In genomic region chr12:83199069-83199468, GRCh38 we compare ENCODE assay signal across 18 cellular contexts.
DNase-seq lines count a peak whose midpoint lies in the region; FAIRE-seq and TF ChIP-seq lines count a peak whose summit lies in the region.
"Had no signal": no experiment of that assay in that cellular context is flagged by ENCODE, and none has a peak within 500 bp of the region (broad histone marks: within the 10 kb centered on the region; RNA-seq: fewer than 3 reads in every experiment).

No MANE protein-coding gene starts in this region.

- DNase-seq in NCI-H446 treated with DMSO at 0.1 percent for 48 hours (lab: John Stamatoyannopoulos, UW) (peak; percentile 23), NCI-H446 (lab: John Stamatoyannopoulos, UW) (no peak), mesothelial cell of epicardium (ENCODE audit: low spot score in 2 of 2, unreplicated experiment in 2 of 2) (no peak), GM12892 (ENCODE audit: insufficient read length) (no peak), cerebellar cortex (ENCODE audit: low spot score) (no peak), NCI-H128 (lab: John Stamatoyannopoulos, UW; ENCODE audit: unreplicated experiment) (no peak)
- DNase-seq in activated naive CD8-positive, alpha-beta T cell treated with anti-CD3 and anti-CD28 coated beads for 36 hours, result no peak
- DNase-seq: 8988T; Calu3; CD4-positive, alpha-beta memory T cell; DMS53; NCI-H1105 treated with DMSO at 0.1 percent for 48 hours; NCI-H187; NCI-H748 treated with DMSO at 0.1 percent for 48 hours; PC-9 had no signal

- no peaks in the 10 kb centered on the region for H3K27me3 ChIP-seq in ectodermal cell (ENCODE audit: control insufficient read depth, insufficient read depth, low read length, poor library complexity, severe bottlenecking)
- H3K27me3 ChIP-seq: SJSA1 had no signal

- peaks cover 12% of the 10 kb centered on the region for H3K4me1 ChIP-seq in ectodermal cell (ENCODE audit: control insufficient read depth, insufficient read depth, low read length)
- H3K4me1 ChIP-seq: SJSA1 had no signal

- no peak for TF ChIP-seq CTCF in mesothelial cell of epicardium (IDR thresholded peaks at IDR 0.05; ENCODE audit: unreplicated experiment)

- H3K36me3 Mint-ChIP-seq in mesothelial cell of epicardium, result no peaks in the 10 kb centered on the region
- H3K36me3 Mint-ChIP-seq in activated naive CD8-positive, alpha-beta T cell treated with anti-CD3 and anti-CD28 coated beads for 36 hours, result no peaks in the 10 kb centered on the region
- H3K36me3 Mint-ChIP-seq: CD4-positive, alpha-beta memory T cell; IgD-negative memory B cell had no signal

- H3K9me3 Mint-ChIP-seq in mesothelial cell of epicardium, result peaks cover 11% of the 10 kb centered on the region
- no peaks in the 10 kb centered on the region for H3K9me3 Mint-ChIP-seq in activated naive CD8-positive, alpha-beta T cell treated with anti-CD3 and anti-CD28 coated beads for 36 hours

- no peak for FAIRE-seq in GM12892 (lab: Jason Lieb, UNC)

- H3K27me3 Mint-ChIP-seq in mesothelial cell of epicardium (ENCODE audit: low read depth), result no peaks in the 10 kb centered on the region
- H3K27me3 Mint-ChIP-seq in activated naive CD8-positive, alpha-beta T cell treated with anti-CD3 and anti-CD28 coated beads for 36 hours, result no peaks in the 10 kb centered on the region
- H3K27me3 Mint-ChIP-seq: CD4-positive, alpha-beta memory T cell had no signal

- no peaks in the 10 kb centered on the region for H3K36me3 ChIP-seq in ectodermal cell (ENCODE audit: control insufficient read depth, insufficient read depth, low read length)
- H3K36me3 ChIP-seq: SJSA1 had no signal

- no peak for TF ChIP-seq POLR2A in GM12892 (IDR thresholded peaks at IDR 0.05; ENCODE audit: low read depth, low read length)

- H3K4me1 Mint-ChIP-seq in mesothelial cell of epicardium, result peaks cover 35% of the 10 kb centered on the region
- H3K4me1 Mint-ChIP-seq in activated naive CD8-positive, alpha-beta T cell treated with anti-CD3 and anti-CD28 coated beads for 36 hours, result no peaks in the 10 kb centered on the region
- H3K4me1 Mint-ChIP-seq: CD4-positive, alpha-beta memory T cell; IgD-negative memory B cell had no signal

- no peak overlapping the region for H3K4me3 Mint-ChIP-seq in mesothelial cell of epicardium
- no peak overlapping the region for H3K4me3 Mint-ChIP-seq in activated naive CD8-positive, alpha-beta T cell treated with anti-CD3 and anti-CD28 coated beads for 36 hours
- H3K4me3 Mint-ChIP-seq: CD4-positive, alpha-beta memory T cell; IgD-negative memory B cell had no signal

- H3K9me3 ChIP-seq in ectodermal cell (ENCODE audit: control insufficient read depth, low read length), result no peaks in the 10 kb centered on the region

- no peak overlapping the region for H3K4me3 ChIP-seq in ectodermal cell (ENCODE audit: insufficient read depth, low read depth, low read length)
- H3K4me3 ChIP-seq: PC-9, SJSA1 had no signal

- H3K27ac Mint-ChIP-seq in mesothelial cell of epicardium, result peak overlapping the region; percentile 78
- H3K27ac Mint-ChIP-seq in activated naive CD8-positive, alpha-beta T cell treated with anti-CD3 and anti-CD28 coated beads for 36 hours, result no peak overlapping the region
- H3K27ac Mint-ChIP-seq: CD4-positive, alpha-beta memory T cell; IgD-negative memory B cell had no signal

- H3K27ac ChIP-seq in ectodermal cell (ENCODE audit: insufficient read depth, low read depth, low read length, poor library complexity, severe bottlenecking), result peak overlapping the region; percentile 66
- H3K27ac ChIP-seq: PC-9, SJSA1 had no signal
